ENCODE assay signal across 1 cellular context in genomic region chr10:95755511-95756004, GRCh38.
A peak's percentile ranks its signal among the peaks of the same experiment; 100 is the strongest.
TF ChIP-seq lines count a peak whose summit lies in the region.

No MANE protein-coding gene starts in this region.

TF ChIP-seq in GM12878, 131 proteins besides CTCF, POLR2A, EP300 and RAD21 (continued from another document):
- TF ChIP-seq NKRF (conservative IDR thresholded peaks at IDR 0.05) = peak; percentile 48
- TF ChIP-seq TBL1XR1 (IDR thresholded peaks at IDR 0.05; ENCODE audit: low read depth, low read length) = peak; percentile 59; the same call in 1 of the 2 replicates
- peak; percentile 7; the same call in 1 of the 2 replicates for TF ChIP-seq NFYA (IDR thresholded peaks at IDR 0.05; ENCODE audit: borderline replicate concordance, low read depth, low read length)
- TF ChIP-seq BHLHE40 (IDR thresholded peaks at IDR 0.05; ENCODE audit: borderline replicate concordance in 1 of 2, low read depth in 2 of 2, low read length in 1 of 2) = peak; percentile 52; a peak in 2 of 4 replicates
- TF ChIP-seq TCF12 (IDR thresholded peaks at IDR 0.05; ENCODE audit: low read depth, low read length) = no peak
- peak; percentile 25 for TF ChIP-seq SP1 (IDR thresholded peaks at IDR 0.05; ENCODE audit: low read depth, low read length)
- peak; percentile 98 for TF ChIP-seq RFX5 (IDR thresholded peaks at IDR 0.05; ENCODE audit: low read depth, low read length)
- TF ChIP-seq RELB (IDR thresholded peaks at IDR 0.05; ENCODE audit: low read depth) = peak; percentile 58
- peak; percentile 99 for TF ChIP-seq MLLT1 (IDR thresholded peaks at IDR 0.05)
- TF ChIP-seq NBN (IDR thresholded peaks at IDR 0.05) = peak; percentile 87
- peak; percentile 91 for TF ChIP-seq CREB1 (IDR thresholded peaks at IDR 0.05; ENCODE audit: low read depth)
- peak; percentile 61 for TF ChIP-seq USF1 (IDR thresholded peaks at IDR 0.05; ENCODE audit: borderline replicate concordance, extremely low read length, insufficient read depth, low read depth, low read length)
- TF ChIP-seq KAT2A (conservative IDR thresholded peaks at IDR 0.05; ENCODE audit: control insufficient read depth, low read depth, low read length) = no peak
- no peak for TF ChIP-seq PAX5 (IDR thresholded peaks at IDR 0.05; ENCODE audit: borderline replicate concordance, low read depth, low read length)
- TF ChIP-seq RUNX3 (IDR thresholded peaks at IDR 0.05; ENCODE audit: low read length) = peak; percentile 56
- TF ChIP-seq ASH2L (IDR thresholded peaks at IDR 0.05; ENCODE audit: borderline replicate concordance, low read depth) = no peak
- no peak for TF ChIP-seq MTA2 (IDR thresholded peaks at IDR 0.05; ENCODE audit: low read depth)
